1 cellular context compared by ENCODE assay signal in genomic region chr21:27817902-27818623, GRCh38.
TF ChIP-seq lines count a peak whose summit lies in the region.

No MANE protein-coding gene starts in this region.

TF ChIP-seq in HepG2, 621 proteins besides CTCF, POLR2A, EP300 and RAD21:
- TF ChIP-seq GATAD1 (CRISPR knock-in tag; IDR thresholded peaks at IDR 0.05) (no peak), E2F2 (CRISPR knock-in tag; IDR thresholded peaks at IDR 0.05; ENCODE audit: borderline replicate concordance) (no peak), ZNF335 (CRISPR knock-in tag; IDR thresholded peaks at IDR 0.05) (no peak), ZNF383 (CRISPR knock-in tag; IDR thresholded peaks at IDR 0.05; ENCODE audit: borderline replicate concordance) (no peak), MAFK (conservative IDR thresholded peaks at IDR 0.05 in 1 of 2, IDR thresholded peaks at IDR 0.05 in 1 of 2; ENCODE audit: low read length in 2 of 2) (peak; percentile 25 to 61; a peak in 2 of 4 replicates), ZSCAN5A (CRISPR knock-in tag; IDR thresholded peaks at IDR 0.05; ENCODE audit: borderline replicate concordance) (no peak), RCOR2 (CRISPR knock-in tag; IDR thresholded peaks at IDR 0.05) (no peak), CREB3 (CRISPR knock-in tag; IDR thresholded peaks at IDR 0.05) (no peak), ZNF460 (CRISPR knock-in tag; IDR thresholded peaks at IDR 0.05; ENCODE audit: borderline replicate concordance) (no peak), SRY (CRISPR knock-in tag; IDR thresholded peaks at IDR 0.05) (no peak), MAFG (CRISPR knock-in tag; IDR thresholded peaks at IDR 0.05) (no peak), FOXK1 (CRISPR knock-in tag; IDR thresholded peaks at IDR 0.05; ENCODE audit: borderline replicate concordance, low read depth) (no peak), ZNF512B (CRISPR knock-in tag; IDR thresholded peaks at IDR 0.05; ENCODE audit: borderline replicate concordance) (no peak), TEAD2 (CRISPR knock-in tag; IDR thresholded peaks at IDR 0.05) (no peak), MAFF (IDR thresholded peaks at IDR 0.05; ENCODE audit: low read depth, low read length) (peak; percentile 33; the same call in 1 of the 2 replicates), DZIP1 (CRISPR knock-in tag; IDR thresholded peaks at IDR 0.05) (no peak), ATF1 (CRISPR knock-in tag; IDR thresholded peaks at IDR 0.05) (no peak)
